22 cellular contexts compared by ENCODE assay signal in genomic region chr1:2478100-2478499, GRCh38. TPM values are rescaled to one million over a fixed set of nuclear protein-coding genes. Genes with fewer than 3 reads are reported as not detected.
A peak's percentile ranks its signal among the peaks of the same experiment; 100 is the strongest.
DNase-seq lines count a peak whose midpoint lies in the region; ATAC-seq, FAIRE-seq and TF ChIP-seq lines count a peak whose summit lies in the region.
"Had no signal": no experiment of that assay in that cellular context is flagged by ENCODE, and none has a peak within 500 bp of the region (broad histone marks: within the 10 kb centered on the region; RNA-seq: fewer than 3 reads in every experiment).

No MANE protein-coding gene starts in this region.

- intact Hi-C loops in left colon (cut with DNase I, micrococcal nuclease), result no loop called here

- H3K27ac ChIP-seq in neuronal stem cell (replicated peaks; ENCODE audit: low read length), result no peak overlapping the region
- H3K27ac ChIP-seq: GM23248, SJSA1 had no signal

- peak overlapping the region; percentile 87 for H2BK120ac ChIP-seq in neuronal stem cell (ENCODE audit: low read depth, low read length)

- peak overlapping the region; percentile 82 for H3K14ac ChIP-seq in neuronal stem cell (ENCODE audit: low read length)

- peak overlapping the region; percentile 92 for H2BK15ac ChIP-seq in neuronal stem cell (ENCODE audit: low read length)

- H2AK5ac ChIP-seq in neuronal stem cell (ENCODE audit: low read depth, low read length), result peak overlapping the region; percentile 93

- DNase-seq in H7 (peak; percentile 69), RPMI8226 (peak; percentile 39), left colon (peak; percentile 67 to 83), neuronal stem cell (ENCODE audit: low spot score) (no peak), COLO829 (ENCODE audit: low spot score) (no peak), ACHN (no peak), GM12891 (ENCODE audit: insufficient read length, low spot score) (no peak)
- DNase-seq: GF-D8, GM23248, HCEC 1CT, Kasumi-1, MG63, NCI-H1048, NCI-H1436 treated with DMSO at 0.1 percent for 48 hours, NCI-H2029, NCI-H2171 treated with DMSO at 0.1 percent for 48 hours, NCI-H510A treated with DMSO at 0.1 percent for 48 hours, NCI-H774 had no signal

- H4K91ac ChIP-seq in neuronal stem cell (ENCODE audit: low read depth, low read length, poor library complexity), result no peak overlapping the region

- no CpG with 5 or more reads among the region's 22 CpGs for WGBS in neuronal stem cell (ENCODE audit: extremely low coverage in 2 of 2, insufficient read length in 2 of 2, insufficient replicate concordance in 1 of 2), 2 donors

- H2BK5ac ChIP-seq in neuronal stem cell (ENCODE audit: low read length), result peak overlapping the region; percentile 82

- H3K18ac ChIP-seq in neuronal stem cell (ENCODE audit: low read length), result peak overlapping the region; percentile 93

- no peak overlapping the region for H2AFZ ChIP-seq in neuronal stem cell (ENCODE audit: low read length)
- H2AFZ ChIP-seq: GM23248 had no signal

- peak overlapping the region; percentile 70 for H3K9ac ChIP-seq in neuronal stem cell (ENCODE audit: low read depth, low read length, poor library complexity)
- H3K9ac ChIP-seq: GM23248 had no signal

- ATAC-seq in left colon, result peak; percentile 93

- H3K36me3 ChIP-seq in H7 (replicated peaks; ENCODE audit: control insufficient read depth, insufficient read depth, low read length) (no peaks in the 10 kb centered on the region), neuronal stem cell (replicated peaks in 1 of 2; ENCODE audit: control insufficient read depth in 2 of 2, insufficient read depth in 2 of 2, low read length in 2 of 2) (no peaks in the 10 kb centered on the region)
- H3K36me3 ChIP-seq: MG63, SJSA1 had no signal

- in situ Hi-C loops in ACHN (cut with HindIII; ENCODE audit: low pct_ligation_motif_present, low pct_unique_long_range_greater_than_20kb, low sequenced_read_pairs), result no loop called here

- H3K4me3 ChIP-seq in H7 (ENCODE audit: insufficient read depth, low read depth, low read length) (no peak overlapping the region), neuronal stem cell (ENCODE audit: low read length in 2 of 2) (no peak overlapping the region)
- H3K4me3 ChIP-seq: GM23248, MG63, SJSA1 had no signal

- peaks cover 11% of the 10 kb centered on the region for H3K79me1 ChIP-seq in neuronal stem cell (ENCODE audit: low read depth, low read length)

- peak overlapping the region; percentile 89 for H3K4ac ChIP-seq in neuronal stem cell (ENCODE audit: low read length)

- no peak overlapping the region for H3K4me2 ChIP-seq in neuronal stem cell (ENCODE audit: insufficient read depth, low read length, poor library complexity, severe bottlenecking)

- FAIRE-seq in GM12891 (lab: Jason Lieb, UNC), result no peak
- FAIRE-seq: GM19239, HTR-8/SVneo had no signal

- peak overlapping the region; percentile 90 for H2BK12ac ChIP-seq in neuronal stem cell (ENCODE audit: low read length)

- no peak for TF ChIP-seq POLR2A in GM12891 (IDR thresholded peaks at IDR 0.05; ENCODE audit: low read depth, low read length)

- H4K8ac ChIP-seq in neuronal stem cell (ENCODE audit: low read depth, low read length), result peak overlapping the region; percentile 65

- H3K4me1 ChIP-seq in neuronal stem cell (ENCODE audit: control insufficient read depth in 2 of 2, insufficient read depth in 1 of 2, low read depth in 1 of 2, low read length in 2 of 2), result peaks cover 20 to 38% of the 10 kb centered on the region in 2 donors
- H3K4me1 ChIP-seq: SJSA1 had no signal

- no peaks in the 10 kb centered on the region for H3K27me3 ChIP-seq in H7 (ENCODE audit: control insufficient read depth, insufficient read depth, low read length)
- peaks cover 0 to 71% (median 0%) of the 10 kb centered on the region in 3 experiments for H3K27me3 ChIP-seq in neuronal stem cell (ENCODE audit: control insufficient read depth in 3 of 3, insufficient read depth in 3 of 3, low read depth in 1 of 3, low read length in 3 of 3)
- H3K27me3 ChIP-seq: MG63 had no signal

- H3K9me3 ChIP-seq in neuronal stem cell (replicated peaks in 1 of 2; ENCODE audit: control insufficient read depth in 2 of 2, insufficient read depth in 1 of 2, low read depth in 1 of 2, low read length in 2 of 2), result no peaks in the 10 kb centered on the region
- H3K9me3 ChIP-seq: MG63, SJSA1 had no signal

- peak overlapping the region; percentile 98 for H3K23ac ChIP-seq in neuronal stem cell (ENCODE audit: low read depth, low read length, poor library complexity)

TF ChIP-seq in GM12891, 5 proteins besides CTCF, POLR2A, EP300 and RAD21:
- TF ChIP-seq PAX5 (IDR thresholded peaks at IDR 0.05; ENCODE audit: insufficient read depth, low read length, severe bottlenecking) (no peak), TAF1 (IDR thresholded peaks at IDR 0.05; ENCODE audit: low read depth, low read length) (no peak), SPI1 (IDR thresholded peaks at IDR 0.05; ENCODE audit: low read depth, low read length) (no peak), POLR2AphosphoS5 (IDR thresholded peaks at IDR 0.05; ENCODE audit: low read depth, low read length) (no peak), POU2F2 (IDR thresholded peaks at IDR 0.05; ENCODE audit: low read depth, low read length) (no peak)

RNA-seq across cellular contexts. Expression of gene PLCH2, which starts 2.0 kb away (rescaled TPM):
- total RNA-seq in H7 (2014; rRNA removed; shearing (Covaris generic)), result 0.24 and 0.37 TPM in 2 replicates
- 1 to 10 TPM; 3.6 to 4.6 TPM for total RNA-seq in left colon
- 4.2 TPM for polyA plus RNA-seq in neuronal stem cell (2013, experiment 1 of 2)
- 4.0 TPM for polyA plus RNA-seq in neuronal stem cell (2013, experiment 2 of 2)
- polyA plus RNA-seq in GM12891 (2012; ENCODE audit: low read depth, missing spikeins), result 0.51 TPM
- total RNA-seq: A673, GM23248 had no signal
- polyA plus RNA-seq: GM23248 had no signal

RNA-seq across cellular contexts. Expression of gene PANK4, which starts 48.3 kb away (rescaled TPM):
- total RNA-seq in H7 (2014; rRNA removed; shearing (Covaris generic)), result 62.5 and 79.0 TPM in 2 replicates
- 10 to 100 TPM; 29.4 to 32.6 TPM for total RNA-seq in left colon
- polyA plus RNA-seq in neuronal stem cell (2013, experiment 1 of 2), result 23.5 TPM
- polyA plus RNA-seq in neuronal stem cell (2013, experiment 2 of 2), result 22.7 TPM
- 12.6 TPM for polyA plus RNA-seq in GM12891 (2012; ENCODE audit: low read depth, missing spikeins)

RNA-seq across cellular contexts. Expression of gene HES5, which starts 52.0 kb away (rescaled TPM):
- 0.07 and 0.33 TPM in 2 replicates for total RNA-seq in H7 (2014; rRNA removed; shearing (Covaris generic))
- 1 to 10 TPM; 2.7 to 6.2 TPM for total RNA-seq in left colon
- polyA plus RNA-seq in neuronal stem cell (2013, experiment 1 of 2), result 208 TPM
- 209 TPM for polyA plus RNA-seq in neuronal stem cell (2013, experiment 2 of 2)
- polyA plus RNA-seq in GM12891 (2012; ENCODE audit: low read depth, missing spikeins), result not detected
- total RNA-seq: A673, GM23248, SJSA1 had no signal
- polyA plus RNA-seq: GM23248 had no signal

Comparison
In these comparisons a context has a peak if more than half of its experiments do, and no peak if none do; other contexts are left out.
1. DNase-seq: peak in H7 (single experiment), RPMI8226 (single experiment) and left colon (2 of 2); none in neuronal stem cell (single experiment), COLO829 (single experiment), ACHN (single experiment) and GM12891 (single experiment).